In the genomic region with DNA sequence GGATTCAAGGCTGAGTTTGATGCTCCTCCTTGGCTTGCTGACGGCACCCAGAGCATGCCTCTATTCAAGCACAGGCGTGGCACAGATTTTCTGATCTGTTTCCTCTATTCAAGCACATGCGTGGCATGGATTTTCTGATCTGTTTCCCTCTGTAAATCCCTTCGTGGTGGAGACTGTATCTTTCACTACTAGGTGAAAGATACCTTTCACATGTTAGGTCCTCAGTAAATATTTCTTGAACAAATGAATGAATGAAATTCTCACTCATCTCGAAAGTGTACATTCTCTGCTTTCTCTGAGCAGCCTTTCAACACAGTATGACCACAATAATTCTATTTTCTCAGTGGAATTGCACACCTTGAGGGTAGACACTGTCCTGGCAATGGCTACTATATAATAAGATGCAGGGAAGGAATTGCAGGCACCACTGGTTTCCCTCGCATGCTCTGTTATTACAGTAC, we compare ENCODE assay signal across 16 cellular contexts.
DNase-seq lines count a peak whose midpoint lies in the region; ATAC-seq, FAIRE-seq and TF ChIP-seq lines count a peak whose summit lies in the region.
"Had no signal": no experiment of that assay in that cellular context is flagged by ENCODE, and none has a peak within 500 bp of the region (broad histone marks: within the 10 kb centered on the region; RNA-seq: fewer than 3 reads in every experiment).

No MANE protein-coding gene starts in this region.

- H3K79me2 ChIP-seq in HepG2 (ENCODE audit: insufficient read depth, low read length), result no peaks in the 10 kb centered on the region

- H3K9ac ChIP-seq in HepG2 (ENCODE audit: insufficient read depth, low read depth, low read length), result no peak overlapping the region

- TF ChIP-seq POLR2A in HepG2 (IDR thresholded peaks at IDR 0.05; ENCODE audit: insufficient read depth in 1 of 2, low read depth in 2 of 2, low read length in 2 of 2), result no peak

- no peaks in the 10 kb centered on the region for H3K27me3 ChIP-seq in HepG2 (ENCODE audit: control insufficient read depth in 1 of 2, insufficient read depth in 2 of 2, low read length in 2 of 2)
- H3K27me3 ChIP-seq: SJSA1 had no signal

- no peaks in the 10 kb centered on the region for H4K20me1 ChIP-seq in HepG2 (ENCODE audit: insufficient read depth, low read length)

- no TSS peak for BruUV-seq in HepG2 (replicated peaks; lab: Mats Ljungman, UMichigan)

- no peaks in the 10 kb centered on the region for H3K36me3 ChIP-seq in HepG2 (replicated peaks in 1 of 2; ENCODE audit: control insufficient read depth in 1 of 2, insufficient read depth in 2 of 2, low read length in 2 of 2)
- H3K36me3 ChIP-seq: SJSA1 had no signal

- intact Hi-C loops in HepG2 (cut with micrococcal nuclease; ENCODE audit: unreplicated experiment), result no loop called here

- TF ChIP-seq EP300 in HepG2 (IDR thresholded peaks at IDR 0.05; ENCODE audit: low read depth in 2 of 2, low read length in 2 of 2) (no peak), HepG2 (CRISPR knock-in tag; IDR thresholded peaks at IDR 0.05; ENCODE audit: borderline replicate concordance) (no peak)

- CTCF ChIA-PET in HepG2 (lab: Yijun Ruan, JAX; ENCODE audit: low intra/inter-chr PET ratio, low total read pairs), result no interaction called here

- ATAC-seq in GM18511 (IDR thresholded peaks at IDR 0.05; ENCODE audit: unreplicated experiment) (peak; percentile 25), GM21423 (IDR thresholded peaks at IDR 0.05; ENCODE audit: unreplicated experiment) (peak; percentile 11), HG02970 (IDR thresholded peaks at IDR 0.05; ENCODE audit: low FRiP score, unreplicated experiment) (peak; percentile 19), HG03575 (IDR thresholded peaks at IDR 0.05; ENCODE audit: extremely low read depth, insufficient number of reproducible peaks, low FRiP score, unreplicated experiment) (peak; percentile 6), HepG2 (no peak)

- H3K4me1 ChIP-seq in HepG2 (ENCODE audit: insufficient read depth, low read length), result no peaks in the 10 kb centered on the region
- H3K4me1 ChIP-seq: SJSA1 had no signal

- WGBS in HepG2 (ENCODE audit: low lambda C conversion rate), result 3% methylated on average over 6 of the region's 6 CpGs

- no peak overlapping the region for H3K4me2 ChIP-seq in HepG2 (ENCODE audit: low read depth, low read length)

- no peak for TF ChIP-seq RAD21 in HepG2 (CRISPR knock-in tag; IDR thresholded peaks at IDR 0.05)

- H3K27ac ChIP-seq in HepG2 (ENCODE audit: extremely low read length, insufficient read depth, low read length), result no peak overlapping the region
- H3K27ac ChIP-seq: SJSA1 had no signal

- POLR2A ChIA-PET in HepG2 (lab: Yijun Ruan, JAX), result no interaction called here

- in situ Hi-C loops in HepG2 (cut with HindIII; ENCODE audit: extremely low pct_ligation_motif_present, low pct_unique_long_range_greater_than_20kb), result no loop called here

- no peaks in the 10 kb centered on the region for H3K9me3 ChIP-seq in HepG2 (ENCODE audit: low read length)
- H3K9me3 ChIP-seq: SJSA1 had no signal

- no peak overlapping the region for H3K4me3 ChIP-seq in HepG2 (replicated peaks in 1 of 3; ENCODE audit: insufficient read depth in 1 of 3, low read depth in 2 of 3, low read length in 3 of 3)
- H3K4me3 ChIP-seq: SJSA1 had no signal

- FAIRE-seq in HepG2 (lab: Jason Lieb, UNC), result no peak
- FAIRE-seq: endothelial cell of umbilical vein had no signal

- TF ChIP-seq CTCF in GM20000 (IDR thresholded peaks at IDR 0.05; ENCODE audit: extremely low read depth, missing control alignments) (no peak), HepG2 (CRISPR knock-in tag; IDR thresholded peaks at IDR 0.05) (no peak)

- DNase-seq in COLO668 (lab: John Stamatoyannopoulos, UW; ENCODE audit: unreplicated experiment), result no peak
- DNase-seq in GM20000 (ENCODE audit: low spot score), result no peak
- DNase-seq in HepG2 (ENCODE audit: low spot score), result no peak
- no peak for DNase-seq in GF-D8 (lab: John Stamatoyannopoulos, UW)
- DNase-seq: activated CD8-positive, alpha-beta memory T cell treated with anti-CD3 and anti-CD28 coated beads, Interleukin-2, amount 50 U/mL, for 48 hours; activated naive CD8-positive, alpha-beta T cell treated with anti-CD3 and anti-CD28 coated beads for 36 hours; glutamatergic neuron; HCEC 1CT; NCI-H1092 treated with DMSO at 0.1 percent for 48 hours; NCI-H748 treated with DMSO at 0.1 percent for 48 hours had no signal

- no peak overlapping the region for H2AFZ ChIP-seq in HepG2 (ENCODE audit: low read length)

TF ChIP-seq in HepG2, 621 proteins besides CTCF, POLR2A, EP300 and RAD21 (continues in another document):
- TF ChIP-seq, protein P1, sequence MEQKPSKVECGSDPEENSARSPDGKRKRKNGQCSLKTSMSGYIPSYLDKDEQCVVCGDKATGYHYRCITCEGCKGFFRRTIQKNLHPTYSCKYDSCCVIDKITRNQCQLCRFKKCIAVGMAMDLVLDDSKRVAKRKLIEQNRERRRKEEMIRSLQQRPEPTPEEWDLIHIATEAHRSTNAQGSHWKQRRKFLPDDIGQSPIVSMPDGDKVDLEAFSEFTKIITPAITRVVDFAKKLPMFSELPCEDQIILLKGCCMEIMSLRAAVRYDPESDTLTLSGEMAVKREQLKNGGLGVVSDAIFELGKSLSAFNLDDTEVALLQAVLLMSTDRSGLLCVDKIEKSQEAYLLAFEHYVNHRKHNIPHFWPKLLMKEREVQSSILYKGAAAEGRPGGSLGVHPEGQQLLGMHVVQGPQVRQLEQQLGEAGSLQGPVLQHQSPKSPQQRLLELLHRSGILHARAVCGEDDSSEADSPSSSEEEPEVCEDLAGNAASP (CRISPR knock-in tag; IDR thresholded peaks at IDR 0.05; ENCODE audit: borderline replicate concordance), result no peak
- TF ChIP-seq ZNF567 (CRISPR knock-in tag; IDR thresholded peaks at IDR 0.05; ENCODE audit: borderline replicate concordance) (no peak), ZNF777 (CRISPR knock-in tag; IDR thresholded peaks at IDR 0.05) (no peak), ZFP82 (CRISPR knock-in tag; IDR thresholded peaks at IDR 0.05; ENCODE audit: borderline replicate concordance) (no peak), ZNF263 (CRISPR knock-in tag; IDR thresholded peaks at IDR 0.05) (no peak), NFYB (CRISPR knock-in tag; IDR thresholded peaks at IDR 0.05) (no peak), XBP1 (CRISPR knock-in tag; IDR thresholded peaks at IDR 0.05) (no peak), ATRX (CRISPR knock-in tag; IDR thresholded peaks at IDR 0.05; ENCODE audit: borderline replicate concordance) (no peak), U2AF1 (optimal IDR thresholded peaks at IDR 0.05; ENCODE audit: low read depth, low read length) (no peak), ZBTB38 (CRISPR knock-in tag; IDR thresholded peaks at IDR 0.05) (no peak), RXRB (CRISPR knock-in tag; IDR thresholded peaks at IDR 0.05; ENCODE audit: borderline replicate concordance) (no peak)
- TF ChIP-seq, protein P2, sequence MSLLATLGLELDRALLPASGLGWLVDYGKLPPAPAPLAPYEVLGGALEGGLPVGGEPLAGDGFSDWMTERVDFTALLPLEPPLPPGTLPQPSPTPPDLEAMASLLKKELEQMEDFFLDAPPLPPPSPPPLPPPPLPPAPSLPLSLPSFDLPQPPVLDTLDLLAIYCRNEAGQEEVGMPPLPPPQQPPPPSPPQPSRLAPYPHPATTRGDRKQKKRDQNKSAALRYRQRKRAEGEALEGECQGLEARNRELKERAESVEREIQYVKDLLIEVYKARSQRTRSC (CRISPR knock-in tag; IDR thresholded peaks at IDR 0.05; ENCODE audit: low read depth), result no peak
- TF ChIP-seq, protein P3, sequence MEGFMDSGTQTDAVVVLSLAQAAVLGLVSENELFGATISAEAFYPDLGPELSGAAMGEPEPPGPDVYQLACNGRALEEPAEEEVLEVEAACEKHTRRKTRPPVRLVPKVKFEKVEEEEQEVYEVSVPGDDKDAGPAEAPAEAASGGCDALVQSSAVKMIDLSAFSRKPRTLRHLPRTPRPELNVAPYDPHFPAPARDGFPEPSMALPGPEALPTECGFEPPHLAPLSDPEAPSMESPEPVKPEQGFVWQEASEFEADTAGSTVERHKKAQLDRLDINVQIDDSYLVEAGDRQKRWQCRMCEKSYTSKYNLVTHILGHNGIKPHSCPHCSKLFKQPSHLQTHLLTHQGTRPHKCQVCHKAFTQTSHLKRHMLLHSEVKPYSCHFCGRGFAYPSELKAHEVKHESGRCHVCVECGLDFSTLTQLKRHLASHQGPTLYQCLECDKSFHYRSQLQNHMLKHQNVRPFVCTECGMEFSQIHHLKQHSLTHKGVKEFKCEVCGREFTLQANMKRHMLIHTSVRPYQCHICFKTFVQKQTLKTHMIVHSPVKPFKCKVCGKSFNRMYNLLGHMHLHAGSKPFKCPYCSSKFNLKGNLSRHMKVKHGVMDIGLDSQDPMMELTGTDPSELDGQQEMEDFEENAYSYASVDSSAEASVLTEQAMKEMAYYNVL (CRISPR knock-in tag; IDR thresholded peaks at IDR 0.05; ENCODE audit: borderline replicate concordance), result no peak
- TF ChIP-seq, protein P4, sequence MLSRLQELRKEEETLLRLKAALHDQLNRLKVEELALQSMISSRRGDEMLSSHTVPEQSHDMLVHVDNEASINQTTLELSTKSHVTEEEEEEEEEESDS (CRISPR knock-in tag; IDR thresholded peaks at IDR 0.05; ENCODE audit: borderline replicate concordance), result no peak
- TF ChIP-seq, protein P5, sequence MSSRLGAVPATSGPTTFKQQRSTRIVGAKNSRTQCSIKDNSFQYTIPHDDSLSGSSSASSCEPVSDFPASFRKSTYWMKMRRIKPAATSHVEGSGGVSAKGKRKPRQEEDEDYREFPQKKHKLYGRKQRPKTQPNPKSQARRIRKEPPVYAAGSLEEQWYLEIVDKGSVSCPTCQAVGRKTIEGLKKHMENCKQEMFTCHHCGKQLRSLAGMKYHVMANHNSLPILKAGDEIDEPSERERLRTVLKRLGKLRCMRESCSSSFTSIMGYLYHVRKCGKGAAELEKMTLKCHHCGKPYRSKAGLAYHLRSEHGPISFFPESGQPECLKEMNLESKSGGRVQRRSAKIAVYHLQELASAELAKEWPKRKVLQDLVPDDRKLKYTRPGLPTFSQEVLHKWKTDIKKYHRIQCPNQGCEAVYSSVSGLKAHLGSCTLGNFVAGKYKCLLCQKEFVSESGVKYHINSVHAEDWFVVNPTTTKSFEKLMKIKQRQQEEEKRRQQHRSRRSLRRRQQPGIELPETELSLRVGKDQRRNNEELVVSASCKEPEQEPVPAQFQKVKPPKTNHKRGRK (CRISPR knock-in tag; IDR thresholded peaks at IDR 0.05), result no peak
- TF ChIP-seq, protein P6, sequence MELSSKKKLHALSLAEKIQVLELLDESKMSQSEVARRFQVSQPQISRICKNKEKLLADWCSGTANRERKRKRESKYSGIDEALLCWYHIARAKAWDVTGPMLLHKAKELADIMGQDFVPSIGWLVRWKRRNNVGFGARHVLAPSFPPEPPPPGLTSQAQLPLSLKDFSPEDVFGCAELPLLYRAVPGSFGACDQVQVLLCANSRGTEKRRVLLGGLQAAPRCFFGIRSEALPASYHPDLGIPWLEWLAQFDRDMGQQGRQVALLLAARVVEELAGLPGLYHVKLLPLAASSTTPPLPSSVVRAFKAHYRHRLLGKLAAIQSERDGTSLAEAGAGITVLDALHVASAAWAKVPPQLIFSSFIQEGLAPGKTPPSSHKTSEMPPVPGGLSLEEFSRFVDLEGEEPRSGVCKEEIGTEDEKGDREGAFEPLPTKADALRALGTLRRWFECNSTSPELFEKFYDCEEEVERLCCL (CRISPR knock-in tag; IDR thresholded peaks at IDR 0.05; ENCODE audit: borderline replicate concordance), result no peak
